ENCODE assay signal across 31 cellular contexts in genomic region chr4:69822198-69822597, GRCh38. TPM values are rescaled to one million over a fixed set of nuclear protein-coding genes. Genes with fewer than 3 reads are reported as not detected.
"Had no signal": no experiment of that assay in that cellular context is flagged by ENCODE, and none has a peak within 500 bp of the region (broad histone marks: within the 10 kb centered on the region; RNA-seq: fewer than 3 reads in every experiment).

No MANE protein-coding gene starts in this region.

- H3K27ac ChIP-seq: neutrophil, psoas muscle, skin epidermis, spleen, suprapubic skin, testis, tibial artery, upper lobe of right lung, vagina had no signal

- H3K4me1 ChIP-seq: pancreas, psoas muscle, suprapubic skin, testis, tibial artery, upper lobe of right lung, vagina had no signal

- H3K27me3 ChIP-seq: neutrophil, pancreas, spleen, suprapubic skin, testis, tibial artery, transverse colon, upper lobe of right lung, vagina had no signal

- H3K4me2 ChIP-seq: smooth muscle cell had no signal

- H3K4me3 ChIP-seq: pancreas, psoas muscle, skin epidermis, smooth muscle cell, spleen, suprapubic skin, testis, tibial artery, transverse colon, upper lobe of right lung, vagina had no signal

- DNase-seq: naive B cell; naive thymus-derived CD8-positive, alpha-beta T cell; nephron progenitor cell; nucleus accumbens; pancreas; psoas muscle; right cardiac atrium; spleen; stimulated activated CD4-positive, alpha-beta T cell treated with anti-CD3 and anti-CD28 coated beads, Interleukin-12 subunit alpha, Interleukin-12 subunit beta, amount 100 ng/mL, for 4 hours; stimulated activated CD4-positive, alpha-beta T cell treated with anti-CD3 and anti-CD28 coated beads, Interleukin-1b, Interleukin-23, amount 100 ng/mL, for 48 hours; stimulated activated CD4-positive, alpha-beta T cell treated with anti-CD3 and anti-CD28 coated beads, Interleukin-4, amount 100 ng/mL, for 1 hour; stimulated activated CD4-positive, alpha-beta T cell treated with anti-CD3 and anti-CD28 coated beads, Interleukin-4, amount 100 ng/mL, for 4 hours; stimulated activated CD8-positive, alpha-beta memory T cell treated with anti-CD3 and anti-CD28 coated beads, Interleukin-4, amount 100 ng/mL, for 48 hours; stimulated activated naive CD4-positive, alpha-beta T cell; stimulated activated naive CD8-positive, alpha-beta T cell treated with anti-CD3 and anti-CD28 coated beads, Interleukin-15, amount 100 ng/mL, for 72 hours; stimulated activated naive CD8-positive, alpha-beta T cell treated with anti-CD3 and anti-CD28 coated beads, Interleukin-15, Interleukin-2, amounts not matched to agents 100 U/mL and 50 U/mL, for 24 hours; substantia nigra; testis; tibial artery; transverse colon; upper lobe of right lung had no signal

- FAIRE-seq: pancreas had no signal

- H3K36me3 ChIP-seq: neutrophil, pancreas, spleen, suprapubic skin, tibial artery, transverse colon, upper lobe of right lung, vagina had no signal

- ATAC-seq: naive thymus-derived CD8-positive, alpha-beta T cell; natural killer cell treated with Interleukin-12 subunit alpha and Interleukin-12 subunit beta and Interleukin-15 and Interleukin-18, amount 100 ng/mL, for 72 hours; pancreas; psoas muscle; right cardiac atrium; sciatic nerve; stimulated activated memory B cell treated with anti-CD40 and anti-IgM and Interleukin-4, amounts not matched to agents 10 μg/mL and 1 μg/mL and 100 μg/mL, for 72 hours; stimulated activated naive CD8-positive, alpha-beta T cell treated with anti-CD3 and anti-CD28 coated beads, Interleukin-15, amount 100 ng/mL, for 72 hours; stimulated activated naive CD8-positive, alpha-beta T cell treated with anti-CD3 and anti-CD28 coated beads, Interleukin-15, Interleukin-2, amounts not matched to agents 100 U/mL and 50 U/mL, for 24 hours; upper lobe of right lung had no signal

- H3K9me3 ChIP-seq: neutrophil, pancreas, psoas muscle, suprapubic skin, testis, tibial artery, transverse colon, upper lobe of right lung, vagina had no signal

RNA-seq across cellular contexts. Expression of gene SULT1E1, which starts 37.7 kb away (rescaled TPM):
- total RNA-seq: naive thymus-derived CD8-positive, alpha-beta T cell; natural killer cell treated with Interleukin-12 subunit alpha and Interleukin-12 subunit beta and Interleukin-15 and Interleukin-18, amount 100 ng/mL, for 72 hours; neural crest cell; omental fat pad; psoas muscle; right cardiac atrium; sciatic nerve; smooth muscle cell; spleen; testis had no signal
- polyA plus RNA-seq: naive thymus-derived CD8-positive, alpha-beta T cell; pancreas; smooth muscle cell; spleen had no signal
